In the genomic region with DNA sequence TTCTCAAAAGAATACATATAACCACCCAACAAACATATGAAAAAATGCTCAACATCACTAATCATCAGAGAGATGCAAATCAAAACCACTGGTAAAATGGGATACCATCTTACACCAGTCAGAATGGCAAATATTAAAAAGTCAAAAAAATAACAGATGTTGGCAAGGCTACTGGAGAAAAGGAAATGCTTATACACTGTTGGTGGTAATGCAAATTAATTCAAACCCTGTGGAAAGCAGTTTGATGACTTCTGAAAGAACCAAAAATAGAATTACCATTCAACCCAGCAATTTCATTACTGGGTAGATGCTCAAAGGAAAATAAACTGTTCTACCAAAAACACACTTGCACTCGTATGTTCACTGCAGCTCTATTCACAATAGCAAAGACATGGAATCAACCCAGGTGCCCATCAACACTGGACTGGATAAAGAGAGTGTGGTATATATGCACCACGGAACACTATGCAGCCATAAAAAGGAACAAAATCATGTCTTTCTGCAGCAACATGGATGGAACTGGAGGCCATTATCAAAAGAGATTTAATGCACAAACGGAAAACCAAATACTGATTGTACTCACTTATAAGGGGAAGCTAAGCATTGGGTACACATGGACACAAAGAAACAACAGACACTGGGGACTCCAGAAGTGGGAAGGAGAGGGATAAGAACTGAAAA, we compare ENCODE assay signal across 24 cellular contexts.
"Had no signal": no experiment of that assay in that cellular context is flagged by ENCODE, and none has a peak within 500 bp of the region (broad histone marks: within the 10 kb centered on the region; RNA-seq: fewer than 3 reads in every experiment).

No MANE protein-coding gene starts in this region.

- H3K4me1 ChIP-seq: SJSA1 had no signal

- H3K9me3 Mint-ChIP-seq: T-cell; T-helper 1 cell treated with Interleukin-12 subunit alpha and Interleukin-12 subunit beta and Interleukin-4 antibody, amounts not matched to agents 30 μg/mL and 1 μg/mL, for 36 hours had no signal

- FAIRE-seq: RCC 7860 had no signal

- H3K4me2 ChIP-seq: SK-N-SH had no signal

- H3K27me3 Mint-ChIP-seq: T-cell had no signal

- H3K4me1 Mint-ChIP-seq: IgD-negative memory B cell, T-cell had no signal

- H3K27ac Mint-ChIP-seq: IgD-negative memory B cell; T-cell; T-helper 1 cell treated with Interleukin-12 subunit alpha and Interleukin-12 subunit beta and Interleukin-4 antibody, amounts not matched to agents 30 μg/mL and 1 μg/mL, for 36 hours had no signal

- H3K9ac ChIP-seq: SK-N-SH had no signal

- H3K9me3 ChIP-seq: SJSA1, SK-N-SH had no signal

- H3K4me3 Mint-ChIP-seq: IgD-negative memory B cell; T-cell; T-helper 1 cell treated with Interleukin-12 subunit alpha and Interleukin-12 subunit beta and Interleukin-4 antibody, amounts not matched to agents 30 μg/mL and 1 μg/mL, for 36 hours had no signal

- H3K27ac ChIP-seq: SJSA1 had no signal

- H3K9me2 ChIP-seq: SK-N-SH had no signal

- ATAC-seq: T-cell had no signal

- H3K4me3 ChIP-seq: SJSA1 had no signal

- H3K27me3 ChIP-seq: SJSA1 had no signal

- H3K36me3 Mint-ChIP-seq: IgD-negative memory B cell had no signal

- DNase-seq: KBM-7, MV-4-11, NCI-H1092, NCI-H1105 treated with DMSO at 0.1 percent for 48 hours, NCI-H1417 treated with DMSO at 0.1 percent for 48 hours, NCI-H146, NCI-H1694 treated with DMSO at 0.1 percent for 48 hours, NCI-H1930, NCI-H2081, NCI-H2107, NCI-H2227 treated with DMSO at 0.1 percent for 48 hours, NCI-H524, NCI-H526 treated with DMSO at 0.1 percent for 48 hours, NCI-H774, Right ventricle myocardium superior, RPMI8226, SIG-M5, SK-N-SH, SW 1271, T-cell had no signal
